6 cellular contexts compared by ENCODE assay signal in genomic region chr11:64285885-64286800, GRCh38. TPM values are rescaled to one million over a fixed set of nuclear protein-coding genes. Genes with fewer than 3 reads are reported as not detected.
A peak's percentile ranks its signal among the peaks of the same experiment; 100 is the strongest.
DNase-seq lines count a peak whose midpoint lies in the region; ATAC-seq, FAIRE-seq and TF ChIP-seq lines count a peak whose summit lies in the region.

No MANE protein-coding gene starts in this region.

- no peak for ATAC-seq in HG02885 (IDR thresholded peaks at IDR 0.05; ENCODE audit: poor library complexity, unreplicated experiment)

- H3K4me1 ChIP-seq in small intestine (ENCODE audit: control insufficient read depth in 2 of 2, insufficient read depth in 1 of 2, low read depth in 1 of 2, low read length in 1 of 2): peaks cover 0 to 4% of the 10 kb centered on the region in 2 donors

- H3K27me3 ChIP-seq in small intestine (ENCODE audit: control insufficient read depth in 2 of 2, insufficient read depth in 2 of 2, low read length in 2 of 2): peaks cover 0 to 6% of the 10 kb centered on the region in 2 donors

- TF ChIP-seq CTCF in epithelial cell of proximal tubule (conservative IDR thresholded peaks at IDR 0.05; ENCODE audit: low read depth, low read length): peak; percentile 30

- no peaks in the 10 kb centered on the region for H3K9me3 ChIP-seq in small intestine (ENCODE audit: control insufficient read depth, low read depth)

- TF ChIP-seq POLR2A in GM12892 (IDR thresholded peaks at IDR 0.05; ENCODE audit: low read depth, low read length): no peak

- FAIRE-seq in GM12892 (lab: Jason Lieb, UNC): peak; percentile 82
- FAIRE-seq in small intestine (lab: Jason Lieb, UNC): no peak

- H3K27ac ChIP-seq in small intestine (ENCODE audit: low read depth in 1 of 2, low read length in 1 of 2): peak overlapping the region; percentile 45 to 95

- H3K4me3 ChIP-seq in epithelial cell of proximal tubule (ENCODE audit: low read depth, low read length) (peak overlapping the region; percentile 94), small intestine (ENCODE audit: low read depth in 1 of 2, low read length in 2 of 2) (peak overlapping the region; percentile 67 to 79)

- no peaks in the 10 kb centered on the region for H3K36me3 ChIP-seq in small intestine (ENCODE audit: control insufficient read depth in 2 of 2, insufficient read depth in 2 of 2, low read length in 2 of 2)

- DNase-seq in GM12892 (ENCODE audit: insufficient read length) (no peak), NCI-H774 (lab: John Stamatoyannopoulos, UW) (peak; percentile 27), epithelial cell of proximal tubule (ENCODE audit: low read depth) (no peak), small intestine (no peak), globus pallidus (ENCODE audit: low spot score) (no peak)

- WGBS in small intestine, 3 donors: 24 to 28% (median 25%) methylated on average over 29 to 40 of the region's 40 CpGs

RNA-seq across cellular contexts. Expression of gene GPR137, which starts 0.5 kb away (rescaled TPM):
- 9.2 TPM for polyA plus RNA-seq in GM12892 (2012; ENCODE audit: missing spikeins)
- 16.3 and 24.8 TPM in 2 replicates for total RNA-seq in epithelial cell of proximal tubule
- polyA plus RNA-seq in small intestine: 10 to 100 TPM; 16.5 to 27.9 (median 18.4) TPM

RNA-seq across cellular contexts. Expression of gene BAD, which starts 1.7 kb away (rescaled TPM):
- 12.0 TPM for polyA plus RNA-seq in GM12892 (2012; ENCODE audit: missing spikeins)
- total RNA-seq in epithelial cell of proximal tubule: 113 and 156 TPM in 2 replicates
- 10 to 100 TPM; 63.6 to 98.6 (median 84.5) TPM for polyA plus RNA-seq in small intestine

RNA-seq across cellular contexts. Expression of gene KCNK4, which starts 5.0 kb away (rescaled TPM):
- polyA plus RNA-seq in GM12892 (2012; ENCODE audit: missing spikeins): not detected
- 0.51 TPM in 1 of 2 replicates, not detected in the other for total RNA-seq in epithelial cell of proximal tubule
- polyA plus RNA-seq in small intestine: not detected

RNA-seq across cellular contexts. Expression of gene CATSPERZ, which starts 14.0 kb away (rescaled TPM):
- polyA plus RNA-seq in GM12892 (2012; ENCODE audit: missing spikeins): not detected
- not detected in 2 replicates for total RNA-seq in epithelial cell of proximal tubule
- polyA plus RNA-seq in small intestine: under 1 TPM in 1 of 3 donors, not detected in 2; 0.58 TPM

RNA-seq across cellular contexts. Expression of gene ESRRA, which starts 19.2 kb away (rescaled TPM):
- 8.9 TPM for polyA plus RNA-seq in GM12892 (2012; ENCODE audit: missing spikeins)
- total RNA-seq in epithelial cell of proximal tubule: 47.2 and 61.9 TPM in 2 replicates
- 100 to 1,000 TPM; 192 to 417 (median 404) TPM for polyA plus RNA-seq in small intestine
